2 cellular contexts compared by ENCODE assay signal in the genomic region with DNA sequence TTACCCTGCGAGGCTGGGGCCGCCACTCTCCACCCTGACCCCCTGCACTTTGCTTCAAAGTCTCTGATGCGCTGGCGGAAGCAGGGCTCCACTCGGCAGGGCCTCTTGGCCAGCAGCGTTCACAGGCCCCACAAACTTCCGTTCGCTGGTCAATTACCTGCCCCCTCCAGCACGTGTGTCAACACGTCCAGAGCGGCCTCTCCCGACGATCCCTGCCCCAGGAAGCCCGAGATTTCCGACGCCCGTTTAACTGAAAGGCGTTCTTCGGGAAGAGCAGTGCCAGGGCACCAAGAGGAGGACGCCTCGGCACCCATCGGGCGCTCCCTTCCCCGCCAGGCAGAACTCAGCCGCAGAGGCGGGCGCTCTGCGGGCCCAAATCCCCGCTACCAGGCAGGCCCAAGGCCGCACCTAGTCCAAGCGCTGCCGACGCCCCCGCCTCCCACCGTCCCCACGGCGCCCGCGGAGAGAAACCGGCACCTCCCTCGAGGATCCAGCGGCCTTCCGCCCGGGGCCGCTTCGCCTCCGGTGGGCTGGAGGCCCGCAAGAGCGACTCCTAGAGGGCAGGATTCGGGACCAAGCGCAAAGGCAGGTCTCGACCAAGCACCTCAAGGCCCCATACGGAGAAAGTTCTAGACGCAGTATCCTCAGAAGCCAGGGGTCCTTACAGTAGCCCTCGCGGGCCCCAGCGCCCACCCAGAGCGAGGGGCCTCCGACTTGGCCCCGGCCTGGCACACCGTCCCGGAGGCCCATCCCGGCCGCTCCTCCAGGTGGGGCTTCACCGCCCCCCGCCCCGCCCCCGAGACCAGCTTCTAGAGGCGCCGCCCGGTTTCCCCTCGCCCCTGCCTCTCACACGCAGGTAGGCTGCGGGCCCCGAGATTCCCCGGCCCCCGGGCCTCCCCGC.
TF ChIP-seq lines count a peak whose summit lies in the region.

No MANE protein-coding gene starts in this region.

TF ChIP-seq in IMR-90, 13 proteins besides CTCF, POLR2A, EP300 and RAD21:
- TF ChIP-seq MXI1 (IDR thresholded peaks at IDR 0.05; ENCODE audit: borderline replicate concordance, low read depth, low read length) (0 out of 2 replicates have a peak, but pooled peaks have one; percentile 7), BHLHE40 (IDR thresholded peaks at IDR 0.05; ENCODE audit: low read depth, low read length) (peak; percentile 19; the same call in 1 of the 2 replicates)
- TF ChIP-seq, protein P1, sequence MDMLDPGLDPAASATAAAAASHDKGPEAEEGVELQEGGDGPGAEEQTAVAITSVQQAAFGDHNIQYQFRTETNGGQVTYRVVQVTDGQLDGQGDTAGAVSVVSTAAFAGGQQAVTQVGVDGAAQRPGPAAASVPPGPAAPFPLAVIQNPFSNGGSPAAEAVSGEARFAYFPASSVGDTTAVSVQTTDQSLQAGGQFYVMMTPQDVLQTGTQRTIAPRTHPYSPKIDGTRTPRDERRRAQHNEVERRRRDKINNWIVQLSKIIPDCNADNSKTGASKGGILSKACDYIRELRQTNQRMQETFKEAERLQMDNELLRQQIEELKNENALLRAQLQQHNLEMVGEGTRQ (IDR thresholded peaks at IDR 0.05; ENCODE audit: low read depth, low read length): no peak; the same call in 1 of the 2 replicates

TF ChIP-seq in HepG2, 621 proteins besides CTCF, POLR2A, EP300 and RAD21 (continues in another document):
- no peak for TF ChIP-seq FOSL1 (CRISPR knock-in tag; IDR thresholded peaks at IDR 0.05; ENCODE audit: borderline replicate concordance)
- TF ChIP-seq KDM2A (CRISPR knock-in tag; IDR thresholded peaks at IDR 0.05; ENCODE audit: borderline replicate concordance, low read depth): peak; percentile 48; the same call in 1 of the 2 replicates
- TF ChIP-seq KDM4B (CRISPR knock-in tag; IDR thresholded peaks at IDR 0.05): no peak
- TF ChIP-seq, protein P2, sequence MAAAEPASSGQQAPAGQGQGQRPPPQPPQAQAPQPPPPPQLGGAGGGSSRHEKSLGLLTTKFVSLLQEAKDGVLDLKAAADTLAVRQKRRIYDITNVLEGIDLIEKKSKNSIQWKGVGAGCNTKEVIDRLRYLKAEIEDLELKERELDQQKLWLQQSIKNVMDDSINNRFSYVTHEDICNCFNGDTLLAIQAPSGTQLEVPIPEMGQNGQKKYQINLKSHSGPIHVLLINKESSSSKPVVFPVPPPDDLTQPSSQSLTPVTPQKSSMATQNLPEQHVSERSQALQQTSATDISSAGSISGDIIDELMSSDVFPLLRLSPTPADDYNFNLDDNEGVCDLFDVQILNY (CRISPR knock-in tag; conservative IDR thresholded peaks at IDR 0.05): no peak
- TF ChIP-seq ZMYM4 (CRISPR knock-in tag; IDR thresholded peaks at IDR 0.05): peak; percentile 44; the same call in 1 of the 2 replicates
- TF ChIP-seq NCOA1 (CRISPR knock-in tag; IDR thresholded peaks at IDR 0.05): no peak
- TF ChIP-seq ZNF703 (CRISPR knock-in tag; IDR thresholded peaks at IDR 0.05; ENCODE audit: borderline replicate concordance): no peak
- TF ChIP-seq, protein P3, sequence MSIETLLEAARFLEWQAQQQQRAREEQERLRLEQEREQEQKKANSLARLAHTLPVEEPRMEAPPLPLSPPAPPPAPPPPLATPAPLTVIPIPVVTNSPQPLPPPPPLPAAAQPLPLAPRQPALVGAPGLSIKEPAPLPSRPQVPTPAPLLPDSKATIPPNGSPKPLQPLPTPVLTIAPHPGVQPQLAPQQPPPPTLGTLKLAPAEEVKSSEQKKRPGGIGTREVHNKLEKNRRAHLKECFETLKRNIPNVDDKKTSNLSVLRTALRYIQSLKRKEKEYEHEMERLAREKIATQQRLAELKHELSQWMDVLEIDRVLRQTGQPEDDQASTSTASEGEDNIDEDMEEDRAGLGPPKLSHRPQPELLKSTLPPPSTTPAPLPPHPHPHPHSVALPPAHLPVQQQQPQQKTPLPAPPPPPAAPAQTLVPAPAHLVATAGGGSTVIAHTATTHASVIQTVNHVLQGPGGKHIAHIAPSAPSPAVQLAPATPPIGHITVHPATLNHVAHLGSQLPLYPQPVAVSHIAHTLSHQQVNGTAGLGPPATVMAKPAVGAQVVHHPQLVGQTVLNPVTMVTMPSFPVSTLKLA (IDR thresholded peaks at IDR 0.05): peak; percentile 48; the same call in 1 of the 2 replicates
- TF ChIP-seq, protein P4, sequence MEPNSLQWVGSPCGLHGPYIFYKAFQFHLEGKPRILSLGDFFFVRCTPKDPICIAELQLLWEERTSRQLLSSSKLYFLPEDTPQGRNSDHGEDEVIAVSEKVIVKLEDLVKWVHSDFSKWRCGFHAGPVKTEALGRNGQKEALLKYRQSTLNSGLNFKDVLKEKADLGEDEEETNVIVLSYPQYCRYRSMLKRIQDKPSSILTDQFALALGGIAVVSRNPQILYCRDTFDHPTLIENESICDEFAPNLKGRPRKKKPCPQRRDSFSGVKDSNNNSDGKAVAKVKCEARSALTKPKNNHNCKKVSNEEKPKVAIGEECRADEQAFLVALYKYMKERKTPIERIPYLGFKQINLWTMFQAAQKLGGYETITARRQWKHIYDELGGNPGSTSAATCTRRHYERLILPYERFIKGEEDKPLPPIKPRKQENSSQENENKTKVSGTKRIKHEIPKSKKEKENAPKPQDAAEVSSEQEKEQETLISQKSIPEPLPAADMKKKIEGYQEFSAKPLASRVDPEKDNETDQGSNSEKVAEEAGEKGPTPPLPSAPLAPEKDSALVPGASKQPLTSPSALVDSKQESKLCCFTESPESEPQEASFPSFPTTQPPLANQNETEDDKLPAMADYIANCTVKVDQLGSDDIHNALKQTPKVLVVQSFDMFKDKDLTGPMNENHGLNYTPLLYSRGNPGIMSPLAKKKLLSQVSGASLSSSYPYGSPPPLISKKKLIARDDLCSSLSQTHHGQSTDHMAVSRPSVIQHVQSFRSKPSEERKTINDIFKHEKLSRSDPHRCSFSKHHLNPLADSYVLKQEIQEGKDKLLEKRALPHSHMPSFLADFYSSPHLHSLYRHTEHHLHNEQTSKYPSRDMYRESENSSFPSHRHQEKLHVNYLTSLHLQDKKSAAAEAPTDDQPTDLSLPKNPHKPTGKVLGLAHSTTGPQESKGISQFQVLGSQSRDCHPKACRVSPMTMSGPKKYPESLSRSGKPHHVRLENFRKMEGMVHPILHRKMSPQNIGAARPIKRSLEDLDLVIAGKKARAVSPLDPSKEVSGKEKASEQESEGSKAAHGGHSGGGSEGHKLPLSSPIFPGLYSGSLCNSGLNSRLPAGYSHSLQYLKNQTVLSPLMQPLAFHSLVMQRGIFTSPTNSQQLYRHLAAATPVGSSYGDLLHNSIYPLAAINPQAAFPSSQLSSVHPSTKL (CRISPR knock-in tag; IDR thresholded peaks at IDR 0.05): 0 out of 2 replicates have a peak, but pooled peaks have one; percentile 10
- TF ChIP-seq, protein P5, sequence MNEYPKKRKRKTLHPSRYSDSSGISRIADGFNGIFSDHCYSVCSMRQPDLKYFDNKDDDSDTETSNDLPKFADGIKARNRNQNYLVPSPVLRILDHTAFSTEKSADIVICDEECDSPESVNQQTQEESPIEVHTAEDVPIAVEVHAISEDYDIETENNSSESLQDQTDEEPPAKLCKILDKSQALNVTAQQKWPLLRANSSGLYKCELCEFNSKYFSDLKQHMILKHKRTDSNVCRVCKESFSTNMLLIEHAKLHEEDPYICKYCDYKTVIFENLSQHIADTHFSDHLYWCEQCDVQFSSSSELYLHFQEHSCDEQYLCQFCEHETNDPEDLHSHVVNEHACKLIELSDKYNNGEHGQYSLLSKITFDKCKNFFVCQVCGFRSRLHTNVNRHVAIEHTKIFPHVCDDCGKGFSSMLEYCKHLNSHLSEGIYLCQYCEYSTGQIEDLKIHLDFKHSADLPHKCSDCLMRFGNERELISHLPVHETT (CRISPR knock-in tag; conservative IDR thresholded peaks at IDR 0.05): peak; percentile 63; the same call in 1 of the 2 replicates
- no peak for TF ChIP-seq SALL2 (CRISPR knock-in tag; IDR thresholded peaks at IDR 0.05)
- TF ChIP-seq ZKSCAN8 (CRISPR knock-in tag; IDR thresholded peaks at IDR 0.05; ENCODE audit: borderline replicate concordance): no peak
- peak; percentile 48; the same call in 1 of the 2 replicates for TF ChIP-seq FOXC1 (CRISPR knock-in tag; IDR thresholded peaks at IDR 0.05; ENCODE audit: borderline replicate concordance)
- TF ChIP-seq, protein P6, sequence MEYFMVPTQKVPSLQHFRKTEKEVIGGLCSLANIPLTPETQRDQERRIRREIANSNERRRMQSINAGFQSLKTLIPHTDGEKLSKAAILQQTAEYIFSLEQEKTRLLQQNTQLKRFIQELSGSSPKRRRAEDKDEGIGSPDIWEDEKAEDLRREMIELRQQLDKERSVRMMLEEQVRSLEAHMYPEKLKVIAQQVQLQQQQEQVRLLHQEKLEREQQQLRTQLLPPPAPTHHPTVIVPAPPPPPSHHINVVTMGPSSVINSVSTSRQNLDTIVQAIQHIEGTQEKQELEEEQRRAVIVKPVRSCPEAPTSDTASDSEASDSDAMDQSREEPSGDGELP (IDR thresholded peaks at IDR 0.05; ENCODE audit: borderline replicate concordance, low read depth): peak; percentile 24; the same call in 1 of the 2 replicates
- TF ChIP-seq ZNF251 (CRISPR knock-in tag; IDR thresholded peaks at IDR 0.05): 0 out of 2 replicates have a peak, but pooled peaks have one; percentile 20
- TF ChIP-seq ZNF607 (CRISPR knock-in tag; IDR thresholded peaks at IDR 0.05; ENCODE audit: borderline replicate concordance): 0 out of 2 replicates have a peak, but pooled peaks have one; percentile 21
- TF ChIP-seq ZNF558 (CRISPR knock-in tag; IDR thresholded peaks at IDR 0.05; ENCODE audit: borderline replicate concordance): 0 out of 2 replicates have a peak, but pooled peaks have one; percentile 22
- 0 out of 2 replicates have a peak, but pooled peaks have one; percentile 24 for TF ChIP-seq KDM5B (CRISPR knock-in tag; IDR thresholded peaks at IDR 0.05; ENCODE audit: borderline replicate concordance)
- peak; percentile 81; the same call in 1 of the 2 replicates for TF ChIP-seq ZNF772 (CRISPR knock-in tag; IDR thresholded peaks at IDR 0.05)
- no peak for TF ChIP-seq BRCA1 (CRISPR knock-in tag; IDR thresholded peaks at IDR 0.05)
- 0 out of 2 replicates have a peak, but pooled peaks have one; percentile 29 for TF ChIP-seq ZNF878 (CRISPR knock-in tag; IDR thresholded peaks at IDR 0.05)
- no peak for TF ChIP-seq ZNF629 (CRISPR knock-in tag; conservative IDR thresholded peaks at IDR 0.05)
- TF ChIP-seq ZBTB7B (CRISPR knock-in tag; IDR thresholded peaks at IDR 0.05): peak; percentile 26; the same call in 1 of the 2 replicates
- TF ChIP-seq ZNF33B (CRISPR knock-in tag; IDR thresholded peaks at IDR 0.05): 0 out of 2 replicates have a peak, but pooled peaks have one; percentile 59
- TF ChIP-seq, protein P7, sequence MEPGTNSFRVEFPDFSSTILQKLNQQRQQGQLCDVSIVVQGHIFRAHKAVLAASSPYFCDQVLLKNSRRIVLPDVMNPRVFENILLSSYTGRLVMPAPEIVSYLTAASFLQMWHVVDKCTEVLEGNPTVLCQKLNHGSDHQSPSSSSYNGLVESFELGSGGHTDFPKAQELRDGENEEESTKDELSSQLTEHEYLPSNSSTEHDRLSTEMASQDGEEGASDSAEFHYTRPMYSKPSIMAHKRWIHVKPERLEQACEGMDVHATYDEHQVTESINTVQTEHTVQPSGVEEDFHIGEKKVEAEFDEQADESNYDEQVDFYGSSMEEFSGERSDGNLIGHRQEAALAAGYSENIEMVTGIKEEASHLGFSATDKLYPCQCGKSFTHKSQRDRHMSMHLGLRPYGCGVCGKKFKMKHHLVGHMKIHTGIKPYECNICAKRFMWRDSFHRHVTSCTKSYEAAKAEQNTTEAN (CRISPR knock-in tag; conservative IDR thresholded peaks at IDR 0.05): no peak
- TF ChIP-seq MIER3 (CRISPR knock-in tag; IDR thresholded peaks at IDR 0.05; ENCODE audit: borderline replicate concordance): no peak
- peak; percentile 73; the same call in 1 of the 2 replicates for TF ChIP-seq ZNF788 (CRISPR knock-in tag; IDR thresholded peaks at IDR 0.05; ENCODE audit: borderline replicate concordance)
- TF ChIP-seq PITX1 (CRISPR knock-in tag; IDR thresholded peaks at IDR 0.05): 0 out of 2 replicates have a peak, but pooled peaks have one; percentile 39
- TF ChIP-seq ELF4 (CRISPR knock-in tag; IDR thresholded peaks at IDR 0.05; ENCODE audit: borderline replicate concordance): 0 out of 2 replicates have a peak, but pooled peaks have one; percentile 52
- 0 out of 2 replicates have a peak, but pooled peaks have one; percentile 47 for TF ChIP-seq ZNF547 (CRISPR knock-in tag; IDR thresholded peaks at IDR 0.05)
- 0 out of 2 replicates have a peak, but pooled peaks have one; percentile 14 for TF ChIP-seq ZNF792 (CRISPR knock-in tag; IDR thresholded peaks at IDR 0.05)
- TF ChIP-seq, protein P8, sequence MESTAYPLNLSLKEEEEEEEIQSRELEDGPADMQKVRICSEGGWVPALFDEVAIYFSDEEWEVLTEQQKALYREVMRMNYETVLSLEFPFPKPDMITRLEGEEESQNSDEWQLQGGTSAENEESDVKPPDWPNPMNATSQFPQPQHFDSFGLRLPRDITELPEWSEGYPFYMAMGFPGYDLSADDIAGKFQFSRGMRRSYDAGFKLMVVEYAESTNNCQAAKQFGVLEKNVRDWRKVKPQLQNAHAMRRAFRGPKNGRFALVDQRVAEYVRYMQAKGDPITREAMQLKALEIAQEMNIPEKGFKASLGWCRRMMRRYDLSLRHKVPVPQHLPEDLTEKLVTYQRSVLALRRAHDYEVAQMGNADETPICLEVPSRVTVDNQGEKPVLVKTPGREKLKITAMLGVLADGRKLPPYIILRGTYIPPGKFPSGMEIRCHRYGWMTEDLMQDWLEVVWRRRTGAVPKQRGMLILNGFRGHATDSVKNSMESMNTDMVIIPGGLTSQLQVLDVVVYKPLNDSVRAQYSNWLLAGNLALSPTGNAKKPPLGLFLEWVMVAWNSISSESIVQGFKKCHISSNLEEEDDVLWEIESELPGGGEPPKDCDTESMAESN (CRISPR knock-in tag; conservative IDR thresholded peaks at IDR 0.05): peak; percentile 36; the same call in 1 of the 2 replicates
- peak; percentile 88 for TF ChIP-seq SAP130 (CRISPR knock-in tag; IDR thresholded peaks at IDR 0.05; ENCODE audit: low read depth)
- TF ChIP-seq, protein P9, sequence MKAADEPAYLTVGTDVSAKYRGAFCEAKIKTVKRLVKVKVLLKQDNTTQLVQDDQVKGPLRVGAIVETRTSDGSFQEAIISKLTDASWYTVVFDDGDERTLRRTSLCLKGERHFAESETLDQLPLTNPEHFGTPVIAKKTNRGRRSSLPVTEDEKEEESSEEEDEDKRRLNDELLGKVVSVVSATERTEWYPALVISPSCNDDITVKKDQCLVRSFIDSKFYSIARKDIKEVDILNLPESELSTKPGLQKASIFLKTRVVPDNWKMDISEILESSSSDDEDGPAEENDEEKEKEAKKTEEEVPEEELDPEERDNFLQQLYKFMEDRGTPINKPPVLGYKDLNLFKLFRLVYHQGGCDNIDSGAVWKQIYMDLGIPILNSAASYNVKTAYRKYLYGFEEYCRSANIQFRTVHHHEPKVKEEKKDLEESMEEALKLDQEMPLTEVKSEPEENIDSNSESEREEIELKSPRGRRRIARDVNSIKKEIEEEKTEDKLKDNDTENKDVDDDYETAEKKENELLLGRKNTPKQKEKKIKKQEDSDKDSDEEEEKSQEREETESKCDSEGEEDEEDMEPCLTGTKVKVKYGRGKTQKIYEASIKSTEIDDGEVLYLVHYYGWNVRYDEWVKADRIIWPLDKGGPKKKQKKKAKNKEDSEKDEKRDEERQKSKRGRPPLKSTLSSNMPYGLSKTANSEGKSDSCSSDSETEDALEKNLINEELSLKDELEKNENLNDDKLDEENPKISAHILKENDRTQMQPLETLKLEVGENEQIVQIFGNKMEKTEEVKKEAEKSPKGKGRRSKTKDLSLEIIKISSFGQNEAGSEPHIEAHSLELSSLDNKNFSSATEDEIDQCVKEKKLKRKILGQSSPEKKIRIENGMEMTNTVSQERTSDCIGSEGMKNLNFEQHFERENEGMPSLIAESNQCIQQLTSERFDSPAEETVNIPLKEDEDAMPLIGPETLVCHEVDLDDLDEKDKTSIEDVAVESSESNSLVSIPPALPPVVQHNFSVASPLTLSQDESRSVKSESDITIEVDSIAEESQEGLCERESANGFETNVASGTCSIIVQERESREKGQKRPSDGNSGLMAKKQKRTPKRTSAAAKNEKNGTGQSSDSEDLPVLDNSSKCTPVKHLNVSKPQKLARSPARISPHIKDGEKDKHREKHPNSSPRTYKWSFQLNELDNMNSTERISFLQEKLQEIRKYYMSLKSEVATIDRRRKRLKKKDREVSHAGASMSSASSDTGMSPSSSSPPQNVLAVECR (CRISPR knock-in tag; IDR thresholded peaks at IDR 0.05; ENCODE audit: borderline replicate concordance): peak; percentile 75; the same call in 1 of the 2 replicates
